ENCODE assay signal across 8 cellular contexts in the genomic region with DNA sequence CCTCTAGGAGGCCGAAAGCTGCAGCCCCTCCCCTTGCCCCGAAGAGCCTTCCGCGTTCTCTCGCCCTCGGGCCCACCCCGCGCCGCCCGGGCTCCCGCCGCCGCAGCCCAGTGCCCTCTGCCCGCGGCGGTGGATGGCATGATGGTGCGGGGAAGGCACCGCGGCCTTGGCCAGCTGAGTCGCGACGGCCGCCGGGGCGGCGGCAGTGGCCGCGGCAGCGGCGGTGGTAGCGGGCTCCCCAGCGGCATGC. TPM values are rescaled to one million over a fixed set of nuclear protein-coding genes. Genes with fewer than 3 reads are reported as not detected.
DNase-seq lines count a peak whose midpoint lies in the region; ATAC-seq and TF ChIP-seq lines count a peak whose summit lies in the region.

No MANE protein-coding gene starts in this region.

- TF ChIP-seq CTCF in AG04449 (IDR thresholded peaks at IDR 0.05; ENCODE audit: insufficient read depth, low read length, missing control alignments) = no peak

- POLR2A ChIA-PET in AG04449 (lab: Yijun Ruan, JAX) = interaction anchor here (1.2 kb wide), 1 partner anchor 18 kb away, joined by 4 read pairs; no protein-coding TSS in a partner anchor

- no peak for DNase-seq in AG04449 (ENCODE audit: low read depth, low spot score)
- DNase-seq in MG63 = no peak
- no peak for DNase-seq in effector memory CD8-positive, alpha-beta T cell
- DNase-seq in GDM1 (lab: John Stamatoyannopoulos, UW) = no peak
- DNase-seq in cerebellar cortex (ENCODE audit: low spot score) = no peak
- no peak for DNase-seq in stimulated activated CD4-positive, alpha-beta T cell treated with anti-CD3 and anti-CD28 coated beads, Interleukin-4, amount 100 ng/mL, for 24 hours
- DNase-seq in GM03348 (ENCODE audit: low spot score) = no peak

- peaks cover 3 to 28% of the 10 kb centered on the region in 2 donors for H3K4me1 ChIP-seq in muscle layer of duodenum (ENCODE audit: control insufficient read depth in 1 of 2, insufficient read depth in 2 of 2, low read length in 2 of 2)

- H3K4me3 ChIP-seq in AG04449 (ENCODE audit: low read depth, low read length) (peak overlapping the region; percentile 83), MG63 (peak overlapping the region; percentile 76), muscle layer of duodenum (ENCODE audit: low read depth in 1 of 2, low read length in 2 of 2) (peak overlapping the region; percentile 44 to 76)

- H3K27ac ChIP-seq in muscle layer of duodenum (ENCODE audit: low read length) = peak overlapping the region; percentile 51

- H3K9me3 ChIP-seq in MG63 (no peaks in the 10 kb centered on the region), muscle layer of duodenum (ENCODE audit: control insufficient read depth in 1 of 2, low read length in 2 of 2) (no peaks in the 10 kb centered on the region)

- H3K36me3 ChIP-seq in MG63 (peaks cover 29% of the 10 kb centered on the region), muscle layer of duodenum (ENCODE audit: control insufficient read depth in 1 of 2, insufficient read depth in 2 of 2, low read length in 2 of 2) (peaks cover 0 to 9% of the 10 kb centered on the region in 2 donors)

- peaks cover 32 to 36% of the 10 kb centered on the region in 2 donors for H3K4me1 Mint-ChIP-seq in effector memory CD8-positive, alpha-beta T cell (ENCODE audit: low read depth in 2 of 2)

- H3K27me3 Mint-ChIP-seq in effector memory CD8-positive, alpha-beta T cell = no peaks in the 10 kb centered on the region

- H3K27me3 ChIP-seq in MG63 = no peaks in the 10 kb centered on the region
- no peaks in the 10 kb centered on the region for H3K27me3 ChIP-seq in muscle layer of duodenum (ENCODE audit: low read depth, low read length)

- peak overlapping the region; percentile 95 to 97 for H3K27ac Mint-ChIP-seq in effector memory CD8-positive, alpha-beta T cell

- no peaks in the 10 kb centered on the region for H3K9me3 Mint-ChIP-seq in effector memory CD8-positive, alpha-beta T cell

- ATAC-seq in effector memory CD8-positive, alpha-beta T cell (replicated peaks) = no peak

- CTCF ChIA-PET in AG04449 (lab: Yijun Ruan, JAX) = interaction anchor here (0.8 to 7.0 kb wide), 6 partner anchors 11 to 546 kb away, joined by 3 to 36 read pairs (median 4); no protein-coding TSS in a partner anchor

- H3K36me3 Mint-ChIP-seq in effector memory CD8-positive, alpha-beta T cell (ENCODE audit: insufficient read depth) = peaks cover 40% of the 10 kb centered on the region

- peak overlapping the region; percentile 92 for H3K4me3 Mint-ChIP-seq in effector memory CD8-positive, alpha-beta T cell

RNA-seq across cellular contexts. Expression of a gene that starts 1.2 kb away (rescaled TPM):
- 8.4 and 13.9 TPM in 2 replicates for total RNA-seq in MG63 (2014; rRNA removed; shearing (Covaris generic); ENCODE audit: low replicate concordance)

RNA-seq across cellular contexts. Expression of a gene that starts 12.3 kb away (rescaled TPM):
- 23.4 and 25.5 TPM in 2 replicates for total RNA-seq in MG63 (2014; rRNA removed; shearing (Covaris generic); ENCODE audit: low replicate concordance)
